Comparison of ENCODE assay signal across 8 cellular contexts in genomic region chr2:183078467-183079334, GRCh38. TPM values are rescaled to one million over a fixed set of nuclear protein-coding genes. Genes with fewer than 3 reads are reported as not detected.
A peak's percentile ranks its signal among the peaks of the same experiment; 100 is the strongest.
DNase-seq lines count a peak whose midpoint lies in the region; ATAC-seq, FAIRE-seq and TF ChIP-seq lines count a peak whose summit lies in the region.

A gene with protein sequence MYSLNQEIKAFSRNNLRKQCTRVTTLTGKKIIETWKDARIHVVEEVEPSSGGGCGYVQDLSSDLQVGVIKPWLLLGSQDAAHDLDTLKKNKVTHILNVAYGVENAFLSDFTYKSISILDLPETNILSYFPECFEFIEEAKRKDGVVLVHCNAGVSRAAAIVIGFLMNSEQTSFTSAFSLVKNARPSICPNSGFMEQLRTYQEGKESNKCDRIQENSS (plus strand): TSS chr2:183078747. CDS start chr2:183078934, 187 bp downstream.

- peak; percentile 82 to 98 for TF ChIP-seq POLR2A in HepG2 (IDR thresholded peaks at IDR 0.05; ENCODE audit: insufficient read depth in 1 of 2, low read depth in 2 of 2, low read length in 2 of 2)

- TF ChIP-seq EP300 in HepG2 (IDR thresholded peaks at IDR 0.05; ENCODE audit: low read depth in 2 of 2, low read length in 2 of 2) (no peak), HepG2 (CRISPR knock-in tag; IDR thresholded peaks at IDR 0.05; ENCODE audit: borderline replicate concordance) (no peak)

- WGBS in HepG2 (ENCODE audit: low lambda C conversion rate): under 1% methylated on average over 25 of the region's 25 CpGs

- in situ Hi-C loops in HepG2 (cut with HindIII; ENCODE audit: extremely low pct_ligation_motif_present, low pct_unique_long_range_greater_than_20kb): no loop called here

- CTCF ChIA-PET in HepG2 (lab: Yijun Ruan, JAX; ENCODE audit: low intra/inter-chr PET ratio, low total read pairs): no interaction called here

- TF ChIP-seq RAD21 in HepG2 (CRISPR knock-in tag; IDR thresholded peaks at IDR 0.05): no peak

- ATAC-seq in GM19328 (IDR thresholded peaks at IDR 0.05; ENCODE audit: unreplicated experiment) (peak; percentile 93), HG03469 (IDR thresholded peaks at IDR 0.05; ENCODE audit: unreplicated experiment) (peak; percentile 75), HepG2 (peak; percentile 95)

- H3K9me3 ChIP-seq in HepG2 (ENCODE audit: low read length): no peaks in the 10 kb centered on the region

- H3K79me2 ChIP-seq in HepG2 (ENCODE audit: insufficient read depth, low read length): no peaks in the 10 kb centered on the region

- H4K20me1 ChIP-seq in HepG2 (ENCODE audit: insufficient read depth, low read length): no peaks in the 10 kb centered on the region

- H3K4me1 ChIP-seq in HepG2 (ENCODE audit: insufficient read depth, low read length): peaks cover 19% of the 10 kb centered on the region

- peak within 1 kb of the TSS; percentile 85 for H3K4me2 ChIP-seq in HepG2 (ENCODE audit: low read depth, low read length)

- intact Hi-C loops in HepG2 (cut with micrococcal nuclease; ENCODE audit: unreplicated experiment): loop anchor here (1.0 to 2.0 kb wide), 3 partner anchors 21 to 46 kb away; partner anchors contain the start of genes NCKAP1 and NUP35

- peaks cover 0 to 24% of the 10 kb centered on the region in 2 experiments; a peak in 2 of 5 replicates for H3K27me3 ChIP-seq in HepG2 (ENCODE audit: control insufficient read depth in 1 of 2, insufficient read depth in 2 of 2, low read length in 2 of 2)

- DNase-seq in NCI-H526 (lab: John Stamatoyannopoulos, UW): peak; percentile 98
- DNase-seq in activated CD4-positive, alpha-beta T cell treated with anti-CD3 and anti-CD28 coated beads, Interleukin-2, amount 50 U/mL, for 1 hour: peak; percentile 75
- peak; percentile 92 to 93 for DNase-seq in dermis microvascular lymphatic vessel endothelial cell (ENCODE audit: low read depth in 2 of 2)
- peak; percentile 95 for DNase-seq in HepG2 (ENCODE audit: low spot score)
- peak; percentile 66 for DNase-seq in stimulated activated CD4-positive, alpha-beta T cell treated with anti-CD3 and anti-CD28 coated beads, Interleukin-4, amount 100 ng/mL, for 1 hour

- no peaks in the 10 kb centered on the region for H3K36me3 ChIP-seq in HepG2 (replicated peaks in 1 of 2; ENCODE audit: control insufficient read depth in 1 of 2, insufficient read depth in 2 of 2, low read length in 2 of 2)

- TSS peak; percentile 95 for BruUV-seq in HepG2 (replicated peaks; lab: Mats Ljungman, UMichigan)

- H3K4me3 ChIP-seq in HepG2 (replicated peaks in 1 of 3; ENCODE audit: insufficient read depth in 1 of 3, low read depth in 2 of 3, low read length in 3 of 3): peak within 1 kb of the TSS; percentile 69 to 88 (median 79)

- TF ChIP-seq CTCF in C4-2B (conservative IDR thresholded peaks at IDR 0.05) (no peak), HepG2 (CRISPR knock-in tag; IDR thresholded peaks at IDR 0.05) (0 out of 2 replicates have a peak, but pooled peaks have one; percentile 4)

- peak within 1 kb of the TSS; percentile 99 for H2AFZ ChIP-seq in HepG2 (ENCODE audit: low read length)

- H3K27ac ChIP-seq in C4-2B (peak within 1 kb of the TSS; percentile 71), HepG2 (ENCODE audit: extremely low read length, insufficient read depth, low read length) (peak within 1 kb of the TSS; percentile 37)

- peak; percentile 93 for FAIRE-seq in HepG2 (lab: Jason Lieb, UNC)

- POLR2A ChIA-PET in HepG2 (lab: Yijun Ruan, JAX): interaction anchor here (0.9 to 1.8 kb wide), 8 partner anchors 9 to 233 kb away, joined by 3 to 17 read pairs (median 4); partner anchors contain the start of gene NUP35

- peak within 1 kb of the TSS; percentile 63 for H3K9ac ChIP-seq in HepG2 (ENCODE audit: insufficient read depth, low read depth, low read length)

TF ChIP-seq in HepG2, 621 proteins besides CTCF, POLR2A, EP300 and RAD21 (continues in another document):
- TF ChIP-seq TCF12 (IDR thresholded peaks at IDR 0.05) (no peak), TCF12 (CRISPR knock-in tag; IDR thresholded peaks at IDR 0.05) (no peak), ARNT2 (CRISPR knock-in tag; IDR thresholded peaks at IDR 0.05; ENCODE audit: low read depth) (peak; percentile 68; the same call in 1 of the 2 replicates), ZNF333 (CRISPR knock-in tag; IDR thresholded peaks at IDR 0.05; ENCODE audit: borderline replicate concordance) (0 out of 2 replicates have a peak, but pooled peaks have one; percentile 63), ZNF205 (CRISPR knock-in tag; IDR thresholded peaks at IDR 0.05) (peak; percentile 44; the same call in 1 of the 2 replicates), FOXK2 (IDR thresholded peaks at IDR 0.05) (no peak), ZNF12 (CRISPR knock-in tag; IDR thresholded peaks at IDR 0.05) (no peak), TOPORS (CRISPR knock-in tag; IDR thresholded peaks at IDR 0.05) (no peak), KDM3A (CRISPR knock-in tag; IDR thresholded peaks at IDR 0.05; ENCODE audit: low read depth) (0 out of 2 replicates have a peak, but pooled peaks have one; percentile 14), ZFP90 (CRISPR knock-in tag; IDR thresholded peaks at IDR 0.05; ENCODE audit: borderline replicate concordance) (peak; percentile 73), BORCS8-MEF2B (CRISPR knock-in tag; IDR thresholded peaks at IDR 0.05) (peak; percentile 47; the same call in 1 of the 2 replicates), UBTF (CRISPR knock-in tag; IDR thresholded peaks at IDR 0.05) (peak; percentile 61; the same call in 1 of the 2 replicates)
- TF ChIP-seq, protein P1, sequence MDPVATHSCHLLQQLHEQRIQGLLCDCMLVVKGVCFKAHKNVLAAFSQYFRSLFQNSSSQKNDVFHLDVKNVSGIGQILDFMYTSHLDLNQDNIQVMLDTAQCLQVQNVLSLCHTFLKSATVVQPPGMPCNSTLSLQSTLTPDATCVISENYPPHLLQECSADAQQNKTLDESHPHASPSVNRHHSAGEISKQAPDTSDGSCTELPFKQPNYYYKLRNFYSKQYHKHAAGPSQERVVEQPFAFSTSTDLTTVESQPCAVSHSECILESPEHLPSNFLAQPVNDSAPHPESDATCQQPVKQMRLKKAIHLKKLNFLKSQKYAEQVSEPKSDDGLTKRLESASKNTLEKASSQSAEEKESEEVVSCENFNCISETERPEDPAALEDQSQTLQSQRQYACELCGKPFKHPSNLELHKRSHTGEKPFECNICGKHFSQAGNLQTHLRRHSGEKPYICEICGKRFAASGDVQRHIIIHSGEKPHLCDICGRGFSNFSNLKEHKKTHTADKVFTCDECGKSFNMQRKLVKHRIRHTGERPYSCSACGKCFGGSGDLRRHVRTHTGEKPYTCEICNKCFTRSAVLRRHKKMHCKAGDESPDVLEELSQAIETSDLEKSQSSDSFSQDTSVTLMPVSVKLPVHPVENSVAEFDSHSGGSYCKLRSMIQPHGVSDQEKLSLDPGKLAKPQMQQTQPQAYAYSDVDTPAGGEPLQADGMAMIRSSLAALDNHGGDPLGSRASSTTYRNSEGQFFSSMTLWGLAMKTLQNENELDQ (CRISPR knock-in tag; IDR thresholded peaks at IDR 0.05; ENCODE audit: borderline replicate concordance): no peak

RNA-seq across cellular contexts. Expression of the gene that starts here (rescaled TPM):
- total RNA-seq in dermis microvascular lymphatic vessel endothelial cell (2.1 and 2.4 TPM in 2 replicates), HepG2 (2016; rRNA removed; fragmentation: Illumina TruSeq; extraction: Trizol) (1.9 and 3.9 TPM in 2 replicates)
- total RNA-seq in HepG2 (2016; cell fraction: cytosol; rRNA removed; fragmentation: Illumina TruSeq; extraction: Trizol; ENCODE audit: low read depth): 0.61 and 0.71 TPM in 2 replicates
- total RNA-seq in HepG2 (2016; cell fraction: insoluble cytoplasmic fraction; rRNA removed; fragmentation: Illumina TruSeq; extraction: Trizol): 2.0 and 4.5 TPM in 2 replicates
- 0.90 and 1.3 TPM in 2 replicates for total RNA-seq in HepG2 (2016; cell fraction: membrane; rRNA removed; fragmentation: Illumina TruSeq; extraction: Trizol)
- 1.5 and 2.4 TPM in 2 replicates for total RNA-seq in HepG2 (2016; cell fraction: nucleus; rRNA removed; fragmentation: Illumina TruSeq; extraction: Trizol)
- 0.97 and 1.3 TPM in 2 replicates for polyA plus RNA-seq in HepG2 (2011; rRNA removed)
- 0.52 and 1.1 TPM in 2 replicates for polyA plus RNA-seq in HepG2 (2011; cell fraction: cytosol; rRNA removed)
- polyA plus RNA-seq in HepG2 (2011; cell fraction: nucleus; rRNA removed): 0.24 and 0.38 TPM in 2 replicates
- polyA plus RNA-seq in HepG2 (2012): 0.33 and 1.0 TPM in 2 replicates
- polyA plus RNA-seq in HepG2 (2016; cell fraction: cytosol; fragmentation: Illumina TruSeq; extraction: Trizol; ENCODE audit: low read depth): 0.24 and 0.43 TPM in 2 replicates
- 1.8 and 2.0 TPM in 2 replicates for polyA plus RNA-seq in HepG2 (2016; cell fraction: insoluble cytoplasmic fraction; fragmentation: Illumina TruSeq; extraction: Trizol; ENCODE audit: low read depth)
- polyA plus RNA-seq in HepG2 (2016; cell fraction: membrane; fragmentation: Illumina TruSeq; extraction: Trizol; ENCODE audit: low read depth): 0.37 and 0.39 TPM in 2 replicates
- 1.00 and 1.4 TPM in 2 replicates for polyA plus RNA-seq in HepG2 (2016; cell fraction: nucleus; fragmentation: Illumina TruSeq; extraction: Trizol; ENCODE audit: insufficient read depth, low read depth)
- 1.9 and 2.5 TPM in 2 replicates for polyA minus RNA-seq in HepG2 (2011; rRNA and poly(A)+ RNA removed; ENCODE audit: low replicate concordance)
- 0.97 and 1.4 TPM in 2 replicates for polyA minus RNA-seq in HepG2 (2011; cell fraction: cytosol; rRNA and poly(A)+ RNA removed)
- 0.87 and 1.7 TPM in 2 replicates for polyA minus RNA-seq in HepG2 (2011; cell fraction: nucleus; rRNA and poly(A)+ RNA removed)

Comparison
In these comparisons a context has a peak if more than half of its experiments do, and no peak if none do; other contexts are left out.
1. Peak in every context shown above with its lines: DNase-seq, ATAC-seq, H3K4me3 ChIP-seq and H3K27ac ChIP-seq.